Comparison of ENCODE assay signal across 1 cellular context in the genomic region with DNA sequence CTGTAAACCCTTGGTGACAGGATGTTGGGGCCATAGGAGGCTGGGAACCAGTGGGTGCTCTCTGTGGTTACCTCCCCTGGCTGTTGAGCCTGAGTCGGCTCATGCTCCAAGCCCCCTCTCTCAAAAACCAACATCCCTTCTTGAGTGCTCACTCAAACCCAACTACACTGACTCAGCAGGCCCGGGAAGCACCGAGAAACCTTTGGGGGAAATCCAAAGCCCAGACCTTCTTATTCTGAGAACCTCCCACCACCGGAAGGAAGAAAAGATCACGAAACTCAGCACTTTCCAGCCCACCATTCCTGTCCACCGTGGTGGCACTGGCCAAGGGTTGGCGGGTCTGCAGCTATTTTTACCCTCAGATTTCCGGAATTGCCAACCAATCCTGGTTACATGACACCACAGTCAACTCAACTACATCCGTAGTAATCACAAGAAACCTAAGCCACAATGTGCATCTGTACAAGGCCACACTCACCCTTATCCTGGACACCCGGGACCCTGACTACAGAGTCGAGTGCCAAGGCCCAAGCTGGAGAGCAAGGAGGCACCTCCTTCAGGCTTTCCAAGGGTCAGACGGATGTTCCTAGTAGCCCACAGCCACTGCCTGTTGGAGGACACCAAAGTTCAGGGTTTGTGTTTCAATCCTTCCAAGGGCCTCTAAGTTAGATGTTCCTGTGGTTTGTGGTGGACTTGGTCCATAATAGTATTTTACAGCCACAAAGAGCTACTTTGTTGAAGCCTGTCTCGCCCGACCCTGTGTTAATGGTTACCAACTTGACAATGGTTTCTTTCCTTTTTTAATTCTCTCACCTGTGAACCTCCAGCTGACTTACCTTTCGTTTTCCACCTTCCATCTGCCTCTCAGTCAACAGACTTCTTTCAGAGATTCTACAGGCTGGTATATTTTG.
A peak's percentile ranks its signal among the peaks of the same experiment; 100 is the strongest.
TF ChIP-seq lines count a peak whose summit lies in the region.

No MANE protein-coding gene starts in this region.

TF ChIP-seq in GM12878, 131 proteins besides CTCF, POLR2A, EP300 and RAD21 (continued from another document):
- TF ChIP-seq ZNF687 (IDR thresholded peaks at IDR 0.05): 0 out of 2 replicates have a peak, but pooled peaks have one; percentile 35
- TF ChIP-seq SKIL (IDR thresholded peaks at IDR 0.05; ENCODE audit: low read depth, poor library complexity, severe bottlenecking): no peak
- TF ChIP-seq JUNB (IDR thresholded peaks at IDR 0.05): peak; percentile 33; the same call in 1 of the 2 replicates
- TF ChIP-seq BRCA1 (IDR thresholded peaks at IDR 0.05; ENCODE audit: low read depth, low read length): no peak
- peak; percentile 39; the same call in 1 of the 2 replicates for TF ChIP-seq PAX5 (IDR thresholded peaks at IDR 0.05; ENCODE audit: borderline replicate concordance, low read depth, low read length)
- TF ChIP-seq PAX8 (IDR thresholded peaks at IDR 0.05): no peak
- TF ChIP-seq EED (IDR thresholded peaks at IDR 0.05; ENCODE audit: low read depth): peak; percentile 60
- 0 out of 2 replicates have a peak, but pooled peaks have one; percentile 29 for TF ChIP-seq CBFB (IDR thresholded peaks at IDR 0.05; ENCODE audit: low read depth)
- peak; percentile 62; the same call in 1 of the 2 replicates for TF ChIP-seq NFIC (IDR thresholded peaks at IDR 0.05; ENCODE audit: low read depth, low read length)
- TF ChIP-seq PRDM15 (CRISPR knock-in tag; IDR thresholded peaks at IDR 0.05): no peak
- TF ChIP-seq YY1 (IDR thresholded peaks at IDR 0.05; ENCODE audit: low read depth, low read length): 0 out of 2 replicates have a peak, but pooled peaks have one; percentile 8
- TF ChIP-seq DPF2 (IDR thresholded peaks at IDR 0.05): 0 out of 2 replicates have a peak, but pooled peaks have one; percentile 50
- TF ChIP-seq ELK1 (IDR thresholded peaks at IDR 0.05; ENCODE audit: low read depth, low read length): peak; percentile 47; the same call in 1 of the 2 replicates
- peak; percentile 76 for TF ChIP-seq FOXM1 (IDR thresholded peaks at IDR 0.05; ENCODE audit: low read depth, low read length)
- TF ChIP-seq, protein P1, sequence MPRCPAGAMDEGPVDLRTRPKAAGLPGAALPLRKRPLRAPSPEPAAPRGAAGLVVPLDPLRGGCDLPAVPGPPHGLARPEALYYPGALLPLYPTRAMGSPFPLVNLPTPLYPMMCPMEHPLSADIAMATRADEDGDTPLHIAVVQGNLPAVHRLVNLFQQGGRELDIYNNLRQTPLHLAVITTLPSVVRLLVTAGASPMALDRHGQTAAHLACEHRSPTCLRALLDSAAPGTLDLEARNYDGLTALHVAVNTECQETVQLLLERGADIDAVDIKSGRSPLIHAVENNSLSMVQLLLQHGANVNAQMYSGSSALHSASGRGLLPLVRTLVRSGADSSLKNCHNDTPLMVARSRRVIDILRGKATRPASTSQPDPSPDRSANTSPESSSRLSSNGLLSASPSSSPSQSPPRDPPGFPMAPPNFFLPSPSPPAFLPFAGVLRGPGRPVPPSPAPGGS (IDR thresholded peaks at IDR 0.05; ENCODE audit: borderline replicate concordance, insufficient read depth, low read depth, low read length, poor library complexity, severe bottlenecking): peak; percentile 47
- peak; percentile 69 for TF ChIP-seq IKZF1 (conservative IDR thresholded peaks at IDR 0.05)
- TF ChIP-seq TCF12 (IDR thresholded peaks at IDR 0.05; ENCODE audit: low read depth, low read length): no peak
- peak; percentile 46 to 54; a peak in 2 of 4 replicates for TF ChIP-seq IKZF2 (IDR thresholded peaks at IDR 0.05)
